Comparison of ENCODE assay signal across 23 cellular contexts in genomic region chr6:138503881-138504680, GRCh38.
A peak's percentile ranks its signal among the peaks of the same experiment; 100 is the strongest.
DNase-seq lines count a peak whose midpoint lies in the region; ATAC-seq lines count a peak whose summit lies in the region.
"Had no signal": no experiment of that assay in that cellular context is flagged by ENCODE, and none has a peak within 500 bp of the region (broad histone marks: within the 10 kb centered on the region; RNA-seq: fewer than 3 reads in every experiment).

No MANE protein-coding gene starts in this region.

- H3K27ac Mint-ChIP-seq in dendritic cell treated with granulocyte-macrophage colony-stimulating factor and Interleukin-4, amounts not matched to agents 40 ng/mL and 50 ng/mL, for 4 days = peak overlapping the region; percentile 30
- H3K27ac Mint-ChIP-seq: activated T-helper 2 cell treated with anti-CD3 and anti-CD28 coated beads, Interferon-gamma antibody, Interleukin-2, Interleukin-4, amounts not matched to agents 10 μg/mL and 5 μg/mL and 100 μg/mL, durations not matched to agents 14 hours and 24 hours and 36 hours; CD4-positive, CD25-positive, alpha-beta regulatory T cell had no signal

- peak overlapping the region; percentile 22 for H3K9ac ChIP-seq in mucosa of stomach (ENCODE audit: low read length)

- H3K36me3 Mint-ChIP-seq in dendritic cell treated with granulocyte-macrophage colony-stimulating factor and Interleukin-4, amounts not matched to agents 40 ng/mL and 50 ng/mL, for 4 days (ENCODE audit: low read depth) = no peaks in the 10 kb centered on the region
- H3K36me3 Mint-ChIP-seq: CD4-positive, CD25-positive, alpha-beta regulatory T cell had no signal

- H3K36me3 ChIP-seq in mucosa of stomach (ENCODE audit: control insufficient read depth, insufficient read depth, low read length) = no peaks in the 10 kb centered on the region
- H3K36me3 ChIP-seq: cardiac muscle cell, heart right ventricle, tibial nerve had no signal

- H3K4me3 Mint-ChIP-seq in dendritic cell treated with granulocyte-macrophage colony-stimulating factor and Interleukin-4, amounts not matched to agents 40 ng/mL and 50 ng/mL, for 4 days = no peak overlapping the region
- H3K4me3 Mint-ChIP-seq: CD4-positive, CD25-positive, alpha-beta regulatory T cell had no signal

- no peaks in the 10 kb centered on the region for H3K9me3 ChIP-seq in mucosa of stomach (ENCODE audit: control insufficient read depth, low read length)
- H3K9me3 ChIP-seq: heart right ventricle, tibial nerve had no signal

- H3K4me1 Mint-ChIP-seq in dendritic cell treated with granulocyte-macrophage colony-stimulating factor and Interleukin-4, amounts not matched to agents 40 ng/mL and 50 ng/mL, for 4 days (ENCODE audit: low read depth) = peaks cover 32% of the 10 kb centered on the region

- no peaks in the 10 kb centered on the region for H3K27me3 ChIP-seq in mucosa of stomach (ENCODE audit: control insufficient read depth, insufficient read depth, low read length)
- H3K27me3 ChIP-seq: cardiac muscle cell, heart right ventricle, tibial nerve had no signal

- no peaks in the 10 kb centered on the region for H3K27me3 Mint-ChIP-seq in dendritic cell treated with granulocyte-macrophage colony-stimulating factor and Interleukin-4, amounts not matched to agents 40 ng/mL and 50 ng/mL, for 4 days

- no peaks in the 10 kb centered on the region for H3K9me3 Mint-ChIP-seq in dendritic cell treated with granulocyte-macrophage colony-stimulating factor and Interleukin-4, amounts not matched to agents 40 ng/mL and 50 ng/mL, for 4 days
- H3K9me3 Mint-ChIP-seq: activated T-helper 2 cell treated with anti-CD3 and anti-CD28 coated beads, Interferon-gamma antibody, Interleukin-2, Interleukin-4, amounts not matched to agents 10 μg/mL and 5 μg/mL and 100 μg/mL, durations not matched to agents 14 hours and 24 hours and 36 hours; CD4-positive, CD25-positive, alpha-beta regulatory T cell had no signal

- H3K4me1 ChIP-seq in mucosa of stomach (ENCODE audit: control insufficient read depth, insufficient read depth, low read length) = peaks cover 75% of the 10 kb centered on the region

- DNase-seq in AML-193 (lab: John Stamatoyannopoulos, UW) (peak; percentile 65 to 70), LoVo (ENCODE audit: low spot score) (peak; percentile 83), foreskin melanocyte (no peak)
- DNase-seq in activated CD4-positive, alpha-beta T cell treated with anti-CD3 and anti-CD28 coated beads for 1 hour = no peak
- DNase-seq: activated CD4-positive, CD25-positive, alpha-beta regulatory T cell; CD4-positive, CD25-positive, alpha-beta regulatory T cell; heart right ventricle; islet precursor cell; mesenchymal stem cell; NCI-H1092 treated with DMSO at 0.1 percent for 48 hours; NCI-H2081 treated with DMSO at 0.1 percent for 48 hours; NCI-H510A; Right ventricle myocardium superior; stimulated activated CD4-positive, alpha-beta T cell treated with anti-CD3 and anti-CD28 coated beads, Interleukin-15, amount 100 ng/mL, for 24 hours; stimulated activated naive CD4-positive, alpha-beta T cell had no signal

- H3K4me3 ChIP-seq in mucosa of stomach (ENCODE audit: low read length) = no peak overlapping the region
- H3K4me3 ChIP-seq: cardiac muscle cell, heart right ventricle, tibial nerve had no signal

- no peak for ATAC-seq in HG02571 (IDR thresholded peaks at IDR 0.05; ENCODE audit: unreplicated experiment)
- no peak for ATAC-seq in GM19463 (IDR thresholded peaks at IDR 0.05; ENCODE audit: unreplicated experiment)
- ATAC-seq: HCT116, heart right ventricle had no signal

- intact Hi-C loops in dendritic cell treated with granulocyte-macrophage colony-stimulating factor and Interleukin-4, amounts not matched to agents 40 ng/mL and 50 ng/mL, for 4 days (cut with micrococcal nuclease) = no loop called here

Comparison
In these comparisons a context has a peak if more than half of its experiments do, and no peak if none do; other contexts are left out.
1. DNase-seq: peak in AML-193 (2 of 2) and LoVo (single experiment); none in activated CD4-positive, alpha-beta T cell treated with anti-CD3 and anti-CD28 coated beads for 1 hour (single experiment) and foreskin melanocyte (single experiment).